Comparison of ENCODE assay signal across 29 cellular contexts in the genomic region with DNA sequence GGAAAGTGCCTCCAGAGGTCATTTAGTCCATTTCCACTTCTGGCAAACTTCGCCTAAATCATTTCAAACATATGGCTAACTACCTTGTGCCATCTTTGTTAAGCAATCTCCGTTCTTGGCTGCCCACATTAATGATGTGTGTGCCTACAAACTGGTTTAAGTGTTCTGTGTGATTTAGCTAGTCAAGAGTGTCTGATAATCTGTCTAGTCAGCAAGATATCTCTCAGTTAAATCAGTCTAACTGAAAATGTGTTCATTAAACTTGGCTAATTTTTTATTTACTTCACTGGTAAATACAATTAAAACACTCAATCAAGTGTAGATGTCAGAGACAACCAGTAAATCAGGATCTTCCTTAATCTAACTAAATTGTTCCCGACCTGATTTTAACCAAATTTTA.
"Had no signal": no experiment of that assay in that cellular context is flagged by ENCODE, and none has a peak within 500 bp of the region (broad histone marks: within the 10 kb centered on the region; RNA-seq: fewer than 3 reads in every experiment).

No MANE protein-coding gene starts in this region.

- H3K27ac ChIP-seq: left lung, lower lobe of right lung, pancreas, prostate gland, sigmoid colon, spleen, tibial nerve, vagina had no signal

- H3K9me3 ChIP-seq: left lung, lower lobe of right lung, pancreas, prostate gland, sigmoid colon, tibial nerve, vagina had no signal

- H3K4me3 ChIP-seq: left lung, lower lobe of right lung, pancreas, prostate gland, sigmoid colon, spleen, tibial nerve, vagina had no signal

- H3K36me3 ChIP-seq: left lung, lower lobe of right lung, pancreas, prostate gland, sigmoid colon, spleen, tibial nerve, vagina had no signal

- FAIRE-seq: islet of Langerhans, kidney, pancreas had no signal

- DNase-seq: hippocampal formation; immature natural killer cell; kidney; left colon; left lung; lower lobe of right lung; mammary epithelial cell; mesenchymal stem cell; naive thymus-derived CD8-positive, alpha-beta T cell; nucleus accumbens; pancreas; posterior cingulate gyrus; retina; right cardiac atrium; sigmoid colon; small intestine; spleen; stimulated activated CD4-positive, alpha-beta T cell treated with anti-CD3 and anti-CD28 coated beads, Interleukin-1b, Interleukin-23, amount 100 ng/mL, for 48 hours; stimulated activated CD4-positive, alpha-beta T cell treated with anti-CD3 and anti-CD28 coated beads, Interleukin-2, amount 100 ng/mL, for 48 hours; stimulated activated CD4-positive, alpha-beta T cell treated with anti-CD3 and anti-CD28 coated beads, Interleukin-4, amount 100 ng/mL, for 4 hours; stimulated activated CD8-positive, alpha-beta memory T cell treated with anti-CD3 and anti-CD28 coated beads, Interleukin-4, amount 100 ng/mL, for 48 hours; stimulated activated naive CD4-positive, alpha-beta T cell treated with Interleukin-2 at 50 U/mL for 16 hours; stimulated activated naive CD8-positive, alpha-beta T cell treated with anti-CD3 and anti-CD28 coated beads, Interleukin-15, amount 100 ng/mL, for 72 hours; substantia nigra had no signal

- H3K4me1 ChIP-seq: left lung, lower lobe of right lung, pancreas, prostate gland, sigmoid colon, spleen, tibial nerve, vagina had no signal

- ATAC-seq: left colon; left lung; lower lobe of right lung; naive thymus-derived CD8-positive, alpha-beta T cell; pancreas; right cardiac atrium; stimulated activated memory B cell treated with anti-CD40 and anti-IgM and Interleukin-4, amounts not matched to agents 10 μg/mL and 1 μg/mL and 100 μg/mL, for 72 hours; stimulated activated naive CD8-positive, alpha-beta T cell treated with anti-CD3 and anti-CD28 coated beads, Interleukin-15, amount 100 ng/mL, for 72 hours had no signal

- H3K27me3 ChIP-seq: left lung, pancreas, sigmoid colon, spleen, tibial nerve, vagina had no signal
